Comparison of ENCODE assay signal across 8 cellular contexts in genomic region chr12:106759526-106760183, GRCh38. TPM values are rescaled to one million over a fixed set of nuclear protein-coding genes. Genes with fewer than 3 reads are reported as not detected.
DNase-seq lines count a peak whose midpoint lies in the region; ATAC-seq and TF ChIP-seq lines count a peak whose summit lies in the region.

No MANE protein-coding gene starts in this region.

- peak overlapping the region; percentile 68 to 73 for H3K4me3 Mint-ChIP-seq in effector memory CD8-positive, alpha-beta T cell

- CTCF ChIA-PET in GM10248 (lab: Yijun Ruan, JAX): interaction anchor here (0.8 to 1.5 kb wide), 3 partner anchors 11 kb away, joined by 3 to 8 read pairs (median 3); no protein-coding TSS in a partner anchor

- ATAC-seq in HG03520 (IDR thresholded peaks at IDR 0.05; ENCODE audit: unreplicated experiment): peak; percentile 25
- ATAC-seq in effector memory CD8-positive, alpha-beta T cell (replicated peaks): peak; percentile 21

- no peaks in the 10 kb centered on the region for H3K9me3 ChIP-seq in subcutaneous abdominal adipose tissue (ENCODE audit: control insufficient read depth in 5 of 5, low read length in 5 of 5)

- TF ChIP-seq CTCF in lower leg skin (IDR thresholded peaks at IDR 0.05) (no peak), GM10248 (IDR thresholded peaks at IDR 0.05; ENCODE audit: control extremely low read depth, extremely low read depth, low read depth, missing control alignments) (no peak)

- DNase-seq in NCI-H524 (lab: John Stamatoyannopoulos, UW): peak; percentile 55 to 97
- no peak for DNase-seq in NCI-H524 treated with DMSO at 0.1 percent for 48 hours (lab: John Stamatoyannopoulos, UW)
- no peak for DNase-seq in effector memory CD8-positive, alpha-beta T cell
- no peak for DNase-seq in lower leg skin (ENCODE audit: low spot score in 2 of 2)
- DNase-seq in GM10248 (ENCODE audit: extremely low spot score): no peak
- no peak for DNase-seq in NCI-H774 (lab: John Stamatoyannopoulos, UW)

- WGBS in lower leg skin, 2 donors: 70 to 72% methylated on average over 7 of the region's 7 CpGs

- peaks cover 6% of the 10 kb centered on the region for H3K36me3 Mint-ChIP-seq in effector memory CD8-positive, alpha-beta T cell (ENCODE audit: insufficient read depth)

- H3K27ac Mint-ChIP-seq in effector memory CD8-positive, alpha-beta T cell: peak overlapping the region; percentile 78 to 90

- TF ChIP-seq POLR2A in lower leg skin (IDR thresholded peaks at IDR 0.05): no peak

- H3K9ac ChIP-seq in subcutaneous abdominal adipose tissue (ENCODE audit: low read length in 5 of 5): peak overlapping the region in 4 of 5 donors; percentile 45 to 82 (median 66)

- POLR2A ChIA-PET in GM10248 (lab: Yijun Ruan, JAX): interaction anchor here (0.7 to 1.0 kb wide), 3 partner anchors 9 to 339 kb away, joined by 3 to 5 read pairs (median 3); no protein-coding TSS in a partner anchor

- H3K27ac ChIP-seq in subcutaneous abdominal adipose tissue (ENCODE audit: low read depth, low read length): peak overlapping the region; percentile 93

- H3K27me3 Mint-ChIP-seq in effector memory CD8-positive, alpha-beta T cell: no peaks in the 10 kb centered on the region

- H3K4me3 ChIP-seq in subcutaneous abdominal adipose tissue (ENCODE audit: low read depth in 1 of 5, low read length in 5 of 5) (peak overlapping the region; percentile 17 to 58 (median 40)), lower leg skin (ENCODE audit: low read depth, poor library complexity, severe bottlenecking) (no peak overlapping the region)

- no peaks in the 10 kb centered on the region for H3K9me3 Mint-ChIP-seq in effector memory CD8-positive, alpha-beta T cell

- intact Hi-C loops in lower leg skin (cut with DNase I; ENCODE audit: low total_unique reads): no loop called here

- H3K4me1 ChIP-seq in subcutaneous abdominal adipose tissue (ENCODE audit: control insufficient read depth in 5 of 5, insufficient read depth in 5 of 5, low read length in 5 of 5): peaks cover 8 to 61% (median 34%) of the 10 kb centered on the region in 5 donors

- H3K4me1 Mint-ChIP-seq in effector memory CD8-positive, alpha-beta T cell (ENCODE audit: low read depth in 2 of 2): peaks cover 9 to 18% of the 10 kb centered on the region in 2 donors

- H3K27me3 ChIP-seq in subcutaneous abdominal adipose tissue (ENCODE audit: control insufficient read depth in 5 of 5, insufficient read depth in 4 of 5, low read length in 5 of 5): no peaks in the 10 kb centered on the region

- H3K36me3 ChIP-seq in subcutaneous abdominal adipose tissue (ENCODE audit: control insufficient read depth in 5 of 5, insufficient read depth in 5 of 5, low read length in 5 of 5): no peaks in the 10 kb centered on the region

RNA-seq across cellular contexts. Expression of gene RIC8B, which starts 14.8 kb away (rescaled TPM):
- 1 to 10 TPM; 7.0 to 9.1 (median 8.3) TPM for total RNA-seq in lower leg skin

Comparison
In these comparisons a context has a peak if more than half of its experiments do, and no peak if none do; other contexts are left out.
1. DNase-seq: peak in NCI-H524 (2 of 2); none in NCI-H524 treated with DMSO at 0.1 percent for 48 hours (single experiment), effector memory CD8-positive, alpha-beta T cell (0 of 3), lower leg skin (0 of 2), GM10248 (single experiment) and NCI-H774 (single experiment).